In the genomic region with DNA sequence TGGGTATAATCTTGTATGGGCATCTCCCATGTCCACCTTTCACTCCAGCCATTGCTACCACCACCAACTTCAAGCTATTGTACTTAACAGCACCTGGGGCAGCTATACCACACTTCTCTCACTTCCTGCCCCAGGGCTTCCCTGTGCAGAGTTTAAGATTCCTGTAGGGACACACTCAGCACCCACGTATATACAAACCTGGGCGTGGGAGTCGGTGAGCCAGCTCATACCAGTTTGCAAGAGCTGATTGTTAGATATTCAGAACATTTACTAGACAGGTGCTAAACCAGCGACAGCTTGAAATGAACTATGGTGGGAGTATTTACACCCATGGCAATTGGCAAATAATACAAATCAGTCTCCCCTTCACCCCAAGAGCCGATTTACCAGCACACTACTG, we compare ENCODE assay signal across 19 cellular contexts.
DNase-seq lines count a peak whose midpoint lies in the region; ATAC-seq and TF ChIP-seq lines count a peak whose summit lies in the region.
"Had no signal": no experiment of that assay in that cellular context is flagged by ENCODE, and none has a peak within 500 bp of the region (broad histone marks: within the 10 kb centered on the region; RNA-seq: fewer than 3 reads in every experiment).

No MANE protein-coding gene starts in this region.

- TF ChIP-seq CTCF in IMR-90 (conservative IDR thresholded peaks at IDR 0.05; ENCODE audit: low read depth, low read length) (no peak), WERI-Rb-1 (IDR thresholded peaks at IDR 0.05; ENCODE audit: low read depth, low read length) (no peak)

- no TSS peak for BruUV-seq in IMR-90 (replicated peaks; lab: Mats Ljungman, UMichigan)

- no peak overlapping the region for H3K18ac ChIP-seq in IMR-90 (ENCODE audit: low read depth, low read length)

- no peak overlapping the region for H3K27ac ChIP-seq in BLaER1
- H3K27ac ChIP-seq in IMR-90 (ENCODE audit: insufficient read depth, low read length): no peak overlapping the region
- H3K27ac ChIP-seq in WERI-Rb-1: no peak overlapping the region
- H3K27ac ChIP-seq: 22Rv1 had no signal

- no peak overlapping the region for H2BK20ac ChIP-seq in IMR-90 (ENCODE audit: low read depth, low read length)

- H3K27me3 ChIP-seq in BLaER1 (no peaks in the 10 kb centered on the region), IMR-90 (ENCODE audit: control insufficient read depth, insufficient read depth, low read length) (peaks cover 3% of the 10 kb centered on the region; the same call in 1 of the 2 replicates), WERI-Rb-1 (ENCODE audit: insufficient read depth, low read depth, severe bottlenecking) (no peaks in the 10 kb centered on the region)

- no peak overlapping the region for H3K4ac ChIP-seq in IMR-90 (ENCODE audit: low read depth, low read length)

- no peaks in the 10 kb centered on the region for H3K9me1 ChIP-seq in IMR-90 (ENCODE audit: insufficient read depth, low read length)

- H3K79me1 ChIP-seq in IMR-90 (ENCODE audit: low read depth in 1 of 2, low read length in 2 of 2): no peaks in the 10 kb centered on the region

- H3K4me3 ChIP-seq in BLaER1: no peak overlapping the region
- no peak overlapping the region for H3K4me3 ChIP-seq in IMR-90 (ENCODE audit: insufficient read depth, low read depth, low read length)
- no peak overlapping the region for H3K4me3 ChIP-seq in WERI-Rb-1 (ENCODE audit: low read depth, low read length)

- H3K36me3 ChIP-seq in BLaER1 (no peaks in the 10 kb centered on the region), IMR-90 (ENCODE audit: control insufficient read depth, insufficient read depth, low read length) (no peaks in the 10 kb centered on the region), WERI-Rb-1 (no peaks in the 10 kb centered on the region)

- no peak overlapping the region for H3K56ac ChIP-seq in IMR-90 (ENCODE audit: extremely low read depth, insufficient read depth, low read length)

- no peak overlapping the region for H2BK15ac ChIP-seq in IMR-90 (ENCODE audit: low read depth, low read length)

- H4K91ac ChIP-seq in IMR-90 (ENCODE audit: insufficient read depth, low read depth, low read length): no peak overlapping the region

- H4K20me1 ChIP-seq in BLaER1 (no peaks in the 10 kb centered on the region), IMR-90 (ENCODE audit: insufficient read depth, low read length) (no peaks in the 10 kb centered on the region)

- no peak overlapping the region for H3K23ac ChIP-seq in IMR-90 (ENCODE audit: low read depth, low read length)

- no peak overlapping the region for H2BK5ac ChIP-seq in IMR-90 (ENCODE audit: low read depth, low read length, poor library complexity, severe bottlenecking)

- H3K9ac ChIP-seq in BLaER1: no peak overlapping the region
- H3K9ac ChIP-seq in IMR-90 (ENCODE audit: low read depth, low read length): no peak overlapping the region

- CTCF ChIA-PET in IMR-90 (lab: Yijun Ruan, JAX): no interaction called here

- peak overlapping the region; percentile 51 for H2AFZ ChIP-seq in IMR-90 (replicated peaks; ENCODE audit: low read length, poor library complexity)

- TF ChIP-seq RAD21 in IMR-90 (IDR thresholded peaks at IDR 0.05; ENCODE audit: low read length): no peak

- H4K8ac ChIP-seq in IMR-90 (ENCODE audit: low read depth in 2 of 2, low read length in 2 of 2): no peak overlapping the region

- dilution Hi-C loops in IMR-90 (cut with HindIII; ENCODE audit: low sequenced_read_pairs, unreplicated experiment): no loop called here

- TF ChIP-seq POLR2A in IMR-90 (IDR thresholded peaks at IDR 0.05; ENCODE audit: low read depth, low read length): no peak

- no peak for ATAC-seq in IMR-90 (ENCODE audit: low read depth)
- no peak for ATAC-seq in GM19351 (IDR thresholded peaks at IDR 0.05; ENCODE audit: unreplicated experiment)

- in situ Hi-C loops in IMR-90 (cut with MboI; ENCODE audit: low sequenced_read_pairs): loop anchor here (25.0 kb wide), 1 partner anchor 715 kb away; no protein-coding TSS in a partner anchor

- no peak overlapping the region for H3K14ac ChIP-seq in IMR-90 (replicated peaks; ENCODE audit: low read depth, low read length)

- no peak overlapping the region for H2AK5ac ChIP-seq in IMR-90 (ENCODE audit: low read depth, low read length)

- H4K5ac ChIP-seq in IMR-90 (ENCODE audit: low read depth, low read length): no peak overlapping the region

- POLR2A ChIA-PET in IMR-90 (lab: Charles Lee; ENCODE audit: unreplicated experiment): no interaction called here

- H3K4me2 ChIP-seq in BLaER1 (peak overlapping the region; percentile 64), IMR-90 (ENCODE audit: low read depth, low read length) (no peak overlapping the region)

- no CpG with 5 or more reads among the region's 5 CpGs for WGBS in IMR-90 (ENCODE audit: extremely low coverage in 2 of 2, insufficient read length in 1 of 2), 2 experiments

- H3K9me3 ChIP-seq in BLaER1: no peaks in the 10 kb centered on the region
- no peaks in the 10 kb centered on the region for H3K9me3 ChIP-seq in IMR-90 (ENCODE audit: control insufficient read depth, insufficient read depth, low read length)
- H3K9me3 ChIP-seq in WERI-Rb-1 (ENCODE audit: severe bottlenecking): no peaks in the 10 kb centered on the region

- peaks cover 41% of the 10 kb centered on the region for H3K4me1 ChIP-seq in BLaER1
- no peaks in the 10 kb centered on the region for H3K4me1 ChIP-seq in IMR-90 (ENCODE audit: control insufficient read depth, insufficient read depth, low read length)

- DNase-seq in IMR-90 (no peak), head of caudate nucleus (peak in 38 of 42 donors; percentile 9 to 76 (median 42)), putamen (ENCODE audit: low spot score) (peak; percentile 8), HT-29 (ENCODE audit: low spot score) (no peak), NCI-H2107 (lab: John Stamatoyannopoulos, UW) (no peak), WERI-Rb-1 (no peak)
- DNase-seq: C1 segment of cervical spinal cord; Calu3; CD4-positive, alpha-beta memory T cell; COR-L47; DMS53; DMS79 treated with DMSO at 0.1 percent for 48 hours; GF-D8; GOT3; H7; HCEC 1CT had no signal

- intact Hi-C loops in IMR-90 (cut with micrococcal nuclease): no loop called here
- intact Hi-C loops in head of caudate nucleus (cut with DNase I): no loop called here

- no peak overlapping the region for H2AK9ac ChIP-seq in IMR-90 (replicated peaks; ENCODE audit: low read depth, low read length, poor library complexity)

- no peak overlapping the region for H2BK120ac ChIP-seq in IMR-90 (ENCODE audit: low read depth, low read length)

TF ChIP-seq in IMR-90, 13 proteins besides CTCF, POLR2A, EP300 and RAD21:
- TF ChIP-seq MXI1 (IDR thresholded peaks at IDR 0.05; ENCODE audit: borderline replicate concordance, low read depth, low read length) (no peak), BHLHE40 (IDR thresholded peaks at IDR 0.05; ENCODE audit: low read depth, low read length) (no peak), FOS (IDR thresholded peaks at IDR 0.05; ENCODE audit: low read depth, low read length) (no peak), RCOR1 (IDR thresholded peaks at IDR 0.05; ENCODE audit: insufficient replicate concordance, low read length) (no peak), SMC3 (IDR thresholded peaks at IDR 0.05; ENCODE audit: low read depth, low read length) (no peak), CEBPB (IDR thresholded peaks at IDR 0.05; ENCODE audit: low read depth, low read length) (no peak), MAFK (IDR thresholded peaks at IDR 0.05; ENCODE audit: low read depth, low read length) (no peak), CHD1 (IDR thresholded peaks at IDR 0.05; ENCODE audit: low read depth, low read length) (no peak), NFE2L2 (IDR thresholded peaks at IDR 0.05; ENCODE audit: low read depth, low read length) (no peak), RFX5 (IDR thresholded peaks at IDR 0.05; ENCODE audit: low read depth, low read length) (no peak)
- TF ChIP-seq, protein P1, sequence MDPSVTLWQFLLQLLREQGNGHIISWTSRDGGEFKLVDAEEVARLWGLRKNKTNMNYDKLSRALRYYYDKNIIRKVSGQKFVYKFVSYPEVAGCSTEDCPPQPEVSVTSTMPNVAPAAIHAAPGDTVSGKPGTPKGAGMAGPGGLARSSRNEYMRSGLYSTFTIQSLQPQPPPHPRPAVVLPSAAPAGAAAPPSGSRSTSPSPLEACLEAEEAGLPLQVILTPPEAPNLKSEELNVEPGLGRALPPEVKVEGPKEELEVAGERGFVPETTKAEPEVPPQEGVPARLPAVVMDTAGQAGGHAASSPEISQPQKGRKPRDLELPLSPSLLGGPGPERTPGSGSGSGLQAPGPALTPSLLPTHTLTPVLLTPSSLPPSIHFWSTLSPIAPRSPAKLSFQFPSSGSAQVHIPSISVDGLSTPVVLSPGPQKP (IDR thresholded peaks at IDR 0.05; ENCODE audit: borderline replicate concordance, low read depth, low read length): no peak
- TF ChIP-seq, protein P2, sequence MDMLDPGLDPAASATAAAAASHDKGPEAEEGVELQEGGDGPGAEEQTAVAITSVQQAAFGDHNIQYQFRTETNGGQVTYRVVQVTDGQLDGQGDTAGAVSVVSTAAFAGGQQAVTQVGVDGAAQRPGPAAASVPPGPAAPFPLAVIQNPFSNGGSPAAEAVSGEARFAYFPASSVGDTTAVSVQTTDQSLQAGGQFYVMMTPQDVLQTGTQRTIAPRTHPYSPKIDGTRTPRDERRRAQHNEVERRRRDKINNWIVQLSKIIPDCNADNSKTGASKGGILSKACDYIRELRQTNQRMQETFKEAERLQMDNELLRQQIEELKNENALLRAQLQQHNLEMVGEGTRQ (IDR thresholded peaks at IDR 0.05; ENCODE audit: low read depth, low read length): no peak
TF ChIP-seq in IMR-90: peak in this region for 0.

Comparison
In these comparisons a context has a peak if more than half of its experiments do, and no peak if none do; other contexts are left out.
1. DNase-seq: peak in head of caudate nucleus (38 of 42) and putamen (single experiment); none in IMR-90 (single experiment), HT-29 (single experiment), NCI-H2107 (single experiment) and WERI-Rb-1 (single experiment).